15 cellular contexts compared by ENCODE assay signal in genomic region chr14:102390486-102390885, GRCh38. TPM values are rescaled to one million over a fixed set of nuclear protein-coding genes. Genes with fewer than 3 reads are reported as not detected.
DNase-seq lines count a peak whose midpoint lies in the region; ATAC-seq, FAIRE-seq and TF ChIP-seq lines count a peak whose summit lies in the region.
"Had no signal": no experiment of that assay in that cellular context is flagged by ENCODE, and none has a peak within 500 bp of the region (broad histone marks: within the 10 kb centered on the region; RNA-seq: fewer than 3 reads in every experiment).

No MANE protein-coding gene starts in this region.

- peak overlapping the region; percentile 61 for H3K27ac ChIP-seq in HepG2 (ENCODE audit: extremely low read length, insufficient read depth, low read length)
- no peak overlapping the region for H3K27ac ChIP-seq in right lobe of liver
- H3K27ac ChIP-seq in mucosa of rectum (ENCODE audit: low read depth in 2 of 2, low read length in 2 of 2) = peak overlapping the region; percentile 58 to 69

- TF ChIP-seq EP300 in HepG2 (IDR thresholded peaks at IDR 0.05; ENCODE audit: low read depth in 2 of 2, low read length in 2 of 2) (no peak), HepG2 (CRISPR knock-in tag; IDR thresholded peaks at IDR 0.05; ENCODE audit: borderline replicate concordance) (no peak)

- H3K4me2 ChIP-seq in HepG2 (ENCODE audit: low read depth, low read length) = peak overlapping the region; percentile 23; the same call in 1 of the 2 replicates

- WGBS in HepG2 (ENCODE audit: low lambda C conversion rate) = 81% methylated on average over 2 of the region's 2 CpGs
- WGBS in right lobe of liver (ENCODE audit: insufficient coverage, low coverage, low lambda C conversion rate, missing lambda C conversion rate) = 65% methylated on average over 2 of the region's 2 CpGs

- peaks cover 7% of the 10 kb centered on the region for H3K4me1 Mint-ChIP-seq in activated naive CD4-positive, alpha-beta T cell treated with anti-CD3 and anti-CD28 coated beads, Interleukin-2, amount 10 ng/mL, durations not matched to agents 7 days and 5 days

- DNase-seq in HepG2 (ENCODE audit: low spot score) = no peak
- no peak for DNase-seq in right lobe of liver
- peak; percentile 19 for DNase-seq in dedifferentiated amniotic fluid mesenchymal stem cell (ENCODE audit: extremely low spot score)
- no peak for DNase-seq in cerebellum (ENCODE audit: low spot score)
- DNase-seq in central memory CD4-positive, alpha-beta T cell = no peak
- DNase-seq in activated naive CD4-positive, alpha-beta T cell treated with anti-CD3 and anti-CD28 coated beads, Interleukin-2, amount 10 ng/mL, durations not matched to agents 7 days and 5 days = no peak
- DNase-seq: activated gamma-delta T cell treated with Interleukin-2 at 50 U/mL for 16 hours, naive B cell, NCI-H2081, NCI-H82 had no signal

- no peaks in the 10 kb centered on the region for H3K79me2 ChIP-seq in HepG2 (ENCODE audit: insufficient read depth, low read length)

- in situ Hi-C loops in HepG2 (cut with HindIII; ENCODE audit: extremely low pct_ligation_motif_present, low pct_unique_long_range_greater_than_20kb) = no loop called here

- H3K4me3 ChIP-seq in HepG2 (replicated peaks in 1 of 3; ENCODE audit: insufficient read depth in 1 of 3, low read depth in 2 of 3, low read length in 3 of 3) = no peak overlapping the region
- H3K4me3 ChIP-seq in right lobe of liver = no peak overlapping the region
- H3K4me3 ChIP-seq in mucosa of rectum (ENCODE audit: low read length in 2 of 2) = no peak overlapping the region

- no TSS peak for BruUV-seq in HepG2 (replicated peaks; lab: Mats Ljungman, UMichigan)

- H3K27ac Mint-ChIP-seq in activated naive CD4-positive, alpha-beta T cell treated with anti-CD3 and anti-CD28 coated beads, Interleukin-2, amount 10 ng/mL, durations not matched to agents 7 days and 5 days = no peak overlapping the region
- H3K27ac Mint-ChIP-seq: naive B cell, type B pancreatic cell had no signal

- peaks cover 31% of the 10 kb centered on the region for H3K4me1 ChIP-seq in HepG2 (ENCODE audit: insufficient read depth, low read length)
- H3K4me1 ChIP-seq in right lobe of liver = no peaks in the 10 kb centered on the region
- peaks cover 9 to 11% of the 10 kb centered on the region in 2 donors for H3K4me1 ChIP-seq in mucosa of rectum (ENCODE audit: control insufficient read depth in 2 of 2, insufficient read depth in 2 of 2, low read length in 2 of 2)

- H3K27me3 ChIP-seq in HepG2 (ENCODE audit: control insufficient read depth in 1 of 2, insufficient read depth in 2 of 2, low read length in 2 of 2) (no peaks in the 10 kb centered on the region), right lobe of liver (no peaks in the 10 kb centered on the region), mucosa of rectum (ENCODE audit: control insufficient read depth in 2 of 2, insufficient read depth in 2 of 2, low read length in 2 of 2) (no peaks in the 10 kb centered on the region)

- H3K9ac ChIP-seq in HepG2 (ENCODE audit: insufficient read depth, low read depth, low read length) = no peak overlapping the region
- peak overlapping the region in 1 of 2 donors; percentile 9 for H3K9ac ChIP-seq in mucosa of rectum (ENCODE audit: low read depth in 1 of 2, low read length in 2 of 2)

- H3K36me3 Mint-ChIP-seq in activated naive CD4-positive, alpha-beta T cell treated with anti-CD3 and anti-CD28 coated beads, Interleukin-2, amount 10 ng/mL, durations not matched to agents 7 days and 5 days = peaks cover 7% of the 10 kb centered on the region

- H3K27me3 Mint-ChIP-seq in activated naive CD4-positive, alpha-beta T cell treated with anti-CD3 and anti-CD28 coated beads, Interleukin-2, amount 10 ng/mL, durations not matched to agents 7 days and 5 days = no peaks in the 10 kb centered on the region
- H3K27me3 Mint-ChIP-seq: naive B cell, type B pancreatic cell had no signal

- TF ChIP-seq CTCF in HepG2 (CRISPR knock-in tag; IDR thresholded peaks at IDR 0.05) = no peak
- TF ChIP-seq CTCF in right lobe of liver (IDR thresholded peaks at IDR 0.05) = no peak

- no peak for ATAC-seq in HepG2
- ATAC-seq in right lobe of liver = no peak
- no peak for ATAC-seq in GM19455 (IDR thresholded peaks at IDR 0.05; ENCODE audit: unreplicated experiment)

- H3K36me3 ChIP-seq in HepG2 (replicated peaks in 1 of 2; ENCODE audit: control insufficient read depth in 1 of 2, insufficient read depth in 2 of 2, low read length in 2 of 2) = no peaks in the 10 kb centered on the region
- no peaks in the 10 kb centered on the region for H3K36me3 ChIP-seq in right lobe of liver
- peaks cover 2 to 3% of the 10 kb centered on the region in 2 donors for H3K36me3 ChIP-seq in mucosa of rectum (ENCODE audit: control insufficient read depth in 2 of 2, insufficient read depth in 2 of 2, low read length in 2 of 2)

- no peaks in the 10 kb centered on the region for H4K20me1 ChIP-seq in HepG2 (ENCODE audit: insufficient read depth, low read length)

- CTCF ChIA-PET in HepG2 (lab: Yijun Ruan, JAX; ENCODE audit: low intra/inter-chr PET ratio, low total read pairs) = no interaction called here
- CTCF ChIA-PET in activated naive CD4-positive, alpha-beta T cell treated with anti-CD3 and anti-CD28 coated beads, Interleukin-2, amount 10 ng/mL, durations not matched to agents 7 days and 5 days (lab: Charles Lee) = no interaction called here

- POLR2A ChIA-PET in HepG2 (lab: Yijun Ruan, JAX) = no interaction called here

- H3K9me3 ChIP-seq in HepG2 (ENCODE audit: low read length) = no peaks in the 10 kb centered on the region
- H3K9me3 ChIP-seq in right lobe of liver = no peaks in the 10 kb centered on the region
- no peaks in the 10 kb centered on the region for H3K9me3 ChIP-seq in mucosa of rectum (ENCODE audit: control insufficient read depth in 2 of 2, low read length in 2 of 2)

- no peak for TF ChIP-seq RAD21 in HepG2 (CRISPR knock-in tag; IDR thresholded peaks at IDR 0.05)

- no peaks in the 10 kb centered on the region for H3K9me3 Mint-ChIP-seq in activated naive CD4-positive, alpha-beta T cell treated with anti-CD3 and anti-CD28 coated beads, Interleukin-2, amount 10 ng/mL, durations not matched to agents 7 days and 5 days
- H3K9me3 Mint-ChIP-seq: naive B cell, type B pancreatic cell had no signal

- no peak for FAIRE-seq in HepG2 (lab: Jason Lieb, UNC)
- FAIRE-seq: colon, D721Med had no signal

- no peak overlapping the region for H2AFZ ChIP-seq in HepG2 (ENCODE audit: low read length)

- H3K4me3 Mint-ChIP-seq in activated naive CD4-positive, alpha-beta T cell treated with anti-CD3 and anti-CD28 coated beads, Interleukin-2, amount 10 ng/mL, durations not matched to agents 7 days and 5 days = no peak overlapping the region
- H3K4me3 Mint-ChIP-seq: naive B cell, type B pancreatic cell had no signal

- intact Hi-C loops in HepG2 (cut with micrococcal nuclease; ENCODE audit: unreplicated experiment) = no loop called here
- intact Hi-C loops in right lobe of liver (cut with DNase I) = no loop called here

- TF ChIP-seq POLR2A in HepG2 (IDR thresholded peaks at IDR 0.05; ENCODE audit: insufficient read depth in 1 of 2, low read depth in 2 of 2, low read length in 2 of 2) (no peak), right lobe of liver (IDR thresholded peaks at IDR 0.05) (no peak)

RNA-seq across cellular contexts. Expression of gene TECPR2, which starts 27.7 kb away (rescaled TPM):
- 5.7 and 13.6 TPM in 2 replicates for total RNA-seq in HepG2 (2016; rRNA removed; fragmentation: Illumina TruSeq; extraction: Trizol)
- 1.9 and 2.0 TPM in 2 replicates for total RNA-seq in HepG2 (2016; cell fraction: cytosol; rRNA removed; fragmentation: Illumina TruSeq; extraction: Trizol; ENCODE audit: low read depth)
- 7.0 and 9.8 TPM in 2 replicates for total RNA-seq in HepG2 (2016; cell fraction: insoluble cytoplasmic fraction; rRNA removed; fragmentation: Illumina TruSeq; extraction: Trizol)
- 2.6 and 5.0 TPM in 2 replicates for total RNA-seq in HepG2 (2016; cell fraction: membrane; rRNA removed; fragmentation: Illumina TruSeq; extraction: Trizol)
- total RNA-seq in HepG2 (2016; cell fraction: nucleus; rRNA removed; fragmentation: Illumina TruSeq; extraction: Trizol) = 7.5 and 9.3 TPM in 2 replicates
- polyA plus RNA-seq in HepG2 (2011; rRNA removed) = 3.5 and 4.6 TPM in 2 replicates
- polyA plus RNA-seq in HepG2 (2011; cell fraction: cytosol; rRNA removed) = 2.6 and 2.7 TPM in 2 replicates
- 7.3 and 11.9 TPM in 2 replicates for polyA plus RNA-seq in HepG2 (2011; cell fraction: nucleus; rRNA removed)
- 3.2 and 3.8 TPM in 2 replicates for polyA plus RNA-seq in HepG2 (2012)
- polyA plus RNA-seq in HepG2 (2016; cell fraction: cytosol; fragmentation: Illumina TruSeq; extraction: Trizol; ENCODE audit: low read depth) = 0.25 and 0.41 TPM in 2 replicates
- polyA plus RNA-seq in HepG2 (2016; cell fraction: insoluble cytoplasmic fraction; fragmentation: Illumina TruSeq; extraction: Trizol; ENCODE audit: low read depth) = 3.3 and 5.5 TPM in 2 replicates
- 0.94 and 1.0 TPM in 2 replicates for polyA plus RNA-seq in HepG2 (2016; cell fraction: membrane; fragmentation: Illumina TruSeq; extraction: Trizol; ENCODE audit: low read depth)
- polyA plus RNA-seq in HepG2 (2016; cell fraction: nucleus; fragmentation: Illumina TruSeq; extraction: Trizol; ENCODE audit: insufficient read depth, low read depth) = 8.0 and 10.0 TPM in 2 replicates
- polyA minus RNA-seq in HepG2 (2011; rRNA and poly(A)+ RNA removed; ENCODE audit: low replicate concordance) = 12.3 and 15.8 TPM in 2 replicates
- polyA minus RNA-seq in HepG2 (2011; cell fraction: cytosol; rRNA and poly(A)+ RNA removed) = 3.6 and 7.3 TPM in 2 replicates
- polyA minus RNA-seq in HepG2 (2011; cell fraction: nucleus; rRNA and poly(A)+ RNA removed) = 8.8 and 9.8 TPM in 2 replicates
- total RNA-seq in right lobe of liver = 10 to 100 TPM in 2 of 6 experiments, 1 to 10 TPM in 4; 5.5 to 10.5 (median 9.4) TPM
- total RNA-seq in cerebellum = 12.8 TPM

RNA-seq across cellular contexts. Expression of gene CINP, which starts 27.8 kb away (rescaled TPM):
- total RNA-seq in HepG2 (2016; rRNA removed; fragmentation: Illumina TruSeq; extraction: Trizol) (42.8 and 59.7 TPM in 2 replicates), right lobe of liver (10 to 100 TPM; 15.2 to 32.3 (median 21.0) TPM), cerebellum (21.3 TPM)
- total RNA-seq in HepG2 (2016; cell fraction: cytosol; rRNA removed; fragmentation: Illumina TruSeq; extraction: Trizol; ENCODE audit: low read depth) = 9.8 and 10.7 TPM in 2 replicates
- 42.0 and 63.9 TPM in 2 replicates for total RNA-seq in HepG2 (2016; cell fraction: insoluble cytoplasmic fraction; rRNA removed; fragmentation: Illumina TruSeq; extraction: Trizol)
- 19.4 and 21.7 TPM in 2 replicates for total RNA-seq in HepG2 (2016; cell fraction: membrane; rRNA removed; fragmentation: Illumina TruSeq; extraction: Trizol)
- 14.1 and 15.2 TPM in 2 replicates for total RNA-seq in HepG2 (2016; cell fraction: nucleus; rRNA removed; fragmentation: Illumina TruSeq; extraction: Trizol)
- 30.9 and 32.8 TPM in 2 replicates for polyA plus RNA-seq in HepG2 (2011; rRNA removed)
- polyA plus RNA-seq in HepG2 (2011; cell fraction: cytosol; rRNA removed) = 37.0 and 48.8 TPM in 2 replicates
- 9.4 and 12.4 TPM in 2 replicates for polyA plus RNA-seq in HepG2 (2011; cell fraction: nucleus; rRNA removed)
- 22.1 and 22.3 TPM in 2 replicates for polyA plus RNA-seq in HepG2 (2012)
- 14.5 and 14.8 TPM in 2 replicates for polyA plus RNA-seq in HepG2 (2016; cell fraction: cytosol; fragmentation: Illumina TruSeq; extraction: Trizol; ENCODE audit: low read depth)
- polyA plus RNA-seq in HepG2 (2016; cell fraction: insoluble cytoplasmic fraction; fragmentation: Illumina TruSeq; extraction: Trizol; ENCODE audit: low read depth) = 70.2 and 75.7 TPM in 2 replicates
- 15.8 and 20.2 TPM in 2 replicates for polyA plus RNA-seq in HepG2 (2016; cell fraction: membrane; fragmentation: Illumina TruSeq; extraction: Trizol; ENCODE audit: low read depth)
- polyA plus RNA-seq in HepG2 (2016; cell fraction: nucleus; fragmentation: Illumina TruSeq; extraction: Trizol; ENCODE audit: insufficient read depth, low read depth) = 24.1 and 25.0 TPM in 2 replicates
- 47.0 and 60.6 TPM in 2 replicates for polyA minus RNA-seq in HepG2 (2011; rRNA and poly(A)+ RNA removed; ENCODE audit: low replicate concordance)
- 13.5 and 13.8 TPM in 2 replicates for polyA minus RNA-seq in HepG2 (2011; cell fraction: cytosol; rRNA and poly(A)+ RNA removed)
- 17.0 and 18.9 TPM in 2 replicates for polyA minus RNA-seq in HepG2 (2011; cell fraction: nucleus; rRNA and poly(A)+ RNA removed)

Comparison
In these comparisons a context has a peak if more than half of its experiments do, and no peak if none do; other contexts are left out.
1. H3K27ac ChIP-seq: peak in HepG2 (single experiment) and mucosa of rectum (2 of 2); none in right lobe of liver (0 of 3).